In genomic region chr7:98679741-98680140, GRCh38 we compare ENCODE assay signal across 21 cellular contexts.
DNase-seq lines count a peak whose midpoint lies in the region; ATAC-seq, FAIRE-seq and TF ChIP-seq lines count a peak whose summit lies in the region.
"Had no signal": no experiment of that assay in that cellular context is flagged by ENCODE, and none has a peak within 500 bp of the region (broad histone marks: within the 10 kb centered on the region; RNA-seq: fewer than 3 reads in every experiment).

No MANE protein-coding gene starts in this region.

- no peak overlapping the region for H2BK12ac ChIP-seq in H1 (ENCODE audit: low read depth, low read length)

- no peaks in the 10 kb centered on the region for H3K9me2 ChIP-seq in PC-3 (replicated peaks; ENCODE audit: low read length)

- no peaks in the 10 kb centered on the region for H3K79me1 ChIP-seq in H1 (ENCODE audit: low read depth, low read length)

- intact Hi-C loops in PC-3 (cut with micrococcal nuclease): no loop called here
- intact Hi-C loops in CD14-positive monocyte (cut with micrococcal nuclease): no loop called here

- no peak overlapping the region for H4K91ac ChIP-seq in H1 (replicated peaks; ENCODE audit: insufficient read length, low read length)

- ATAC-seq in PC-3: no peak
- ATAC-seq in GM21447 (IDR thresholded peaks at IDR 0.05; ENCODE audit: unreplicated experiment): no peak

- no peak for TF ChIP-seq RAD21 in H1 (IDR thresholded peaks at IDR 0.05 in 1 of 2, conservative IDR thresholded peaks at IDR 0.05 in 1 of 2; ENCODE audit: low read depth in 2 of 2, low read length in 2 of 2)

- H3K79me2 ChIP-seq in H1 (ENCODE audit: control insufficient read depth in 1 of 2, insufficient read depth in 2 of 2, low read length in 2 of 2): no peaks in the 10 kb centered on the region
- no peaks in the 10 kb centered on the region for H3K79me2 ChIP-seq in PC-3 (ENCODE audit: low read length)

- TF ChIP-seq CTCF in H1 (IDR thresholded peaks at IDR 0.05; ENCODE audit: control extremely low read depth in 1 of 3, insufficient read depth in 1 of 3, low read depth in 1 of 3, low read length in 3 of 3): no peak
- no peak for TF ChIP-seq CTCF in PC-3 (conservative IDR thresholded peaks at IDR 0.05; ENCODE audit: low read depth, low read length)
- no peak for TF ChIP-seq CTCF in WERI-Rb-1 (IDR thresholded peaks at IDR 0.05; ENCODE audit: low read depth, low read length)
- no peak for TF ChIP-seq CTCF in CD14-positive monocyte (IDR thresholded peaks at IDR 0.05)

- H3K4me1 Mint-ChIP-seq in CD14-positive monocyte: no peaks in the 10 kb centered on the region

- TF ChIP-seq POLR2A in H1 (IDR thresholded peaks at IDR 0.05; ENCODE audit: control extremely low read depth in 1 of 2, low read depth in 2 of 2, low read length in 2 of 2): no peak

- peak; percentile 42 for DNase-seq in H4 (ENCODE audit: low spot score)
- DNase-seq in H1 (ENCODE audit: low read depth in 1 of 2, low spot score in 2 of 2): no peak
- DNase-seq in myocyte (ENCODE audit: low read depth): peak; percentile 74
- peak; percentile 79 for DNase-seq in urothelium cell line (ENCODE audit: low spot score)
- no peak for DNase-seq in PC-3
- no peak for DNase-seq in WERI-Rb-1
- DNase-seq in CD14-positive monocyte (ENCODE audit: low spot score): no peak
- DNase-seq: AML-193; BE2C; Calu3; CD4-positive, alpha-beta memory T cell; COR-L47; DND-41; GM23248; H7; HCEC 1CT had no signal

- WGBS in H1 (ENCODE audit: extremely low coverage in 1 of 2, insufficient coverage in 1 of 2, insufficient read length in 1 of 2, insufficient replicate concordance in 2 of 2, low coverage in 1 of 2, low lambda C conversion rate in 2 of 2, missing lambda C conversion rate in 1 of 2), 2 experiments: 52% methylated on average over 3 of the region's 3 CpGs; no CpG with 5 or more reads in 1 of the 2 experiments

- no peaks in the 10 kb centered on the region for H3F3A ChIP-seq in PC-3 (ENCODE audit: low read length, unreplicated experiment)

- H2BK20ac ChIP-seq in H1 (ENCODE audit: low read length): no peak overlapping the region

- H3K4me1 ChIP-seq in H1 (replicated peaks in 1 of 4; ENCODE audit: control insufficient read depth in 3 of 4, insufficient read depth in 4 of 4, low read length in 3 of 4) (no peaks in the 10 kb centered on the region), PC-3 (ENCODE audit: insufficient read depth, low read length) (no peaks in the 10 kb centered on the region)
- H3K4me1 ChIP-seq: BE2C had no signal

- H3K56ac ChIP-seq in H1 (replicated peaks; ENCODE audit: insufficient read length, low read depth, low read length): no peak overlapping the region

- H4K20me1 ChIP-seq in H1 (replicated peaks in 1 of 2; ENCODE audit: control insufficient read depth in 1 of 2, insufficient read depth in 2 of 2, low read length in 2 of 2): no peaks in the 10 kb centered on the region
- no peaks in the 10 kb centered on the region for H4K20me1 ChIP-seq in PC-3 (ENCODE audit: low read length)
- H4K20me1 ChIP-seq: BLaER1 treated with 17β-estradiol and CSF1 and Interleukin-3, amounts not matched to agents 10 nM and 100 nM had no signal

- no peak overlapping the region for H4K5ac ChIP-seq in H1 (ENCODE audit: insufficient read length, low read depth, low read length)

- no peak overlapping the region for H3K4me3 Mint-ChIP-seq in CD14-positive monocyte
- H3K4me3 Mint-ChIP-seq: CD4-positive, alpha-beta memory T cell had no signal

- H3K9ac ChIP-seq in H1 (replicated peaks in 1 of 4; ENCODE audit: extremely low read depth in 1 of 4, low read depth in 3 of 4, low read length in 3 of 4): no peak overlapping the region
- H3K9ac ChIP-seq in PC-3 (ENCODE audit: low read length): no peak overlapping the region
- H3K9ac ChIP-seq: BLaER1 treated with 17β-estradiol and CSF1 and Interleukin-3, amounts not matched to agents 10 nM and 100 nM; GM23248 had no signal

- H2BK15ac ChIP-seq in H1 (ENCODE audit: low read length): no peak overlapping the region

- no peak overlapping the region for H3K27ac Mint-ChIP-seq in CD14-positive monocyte
- H3K27ac Mint-ChIP-seq: CD4-positive, alpha-beta memory T cell had no signal

- no peaks in the 10 kb centered on the region for H3K27me3 ChIP-seq in H1 (replicated peaks in 1 of 4; ENCODE audit: control insufficient read depth in 3 of 4, extremely low read depth in 1 of 4, insufficient read depth in 3 of 4, low read length in 3 of 4)
- 0 out of 2 replicates have a peak, but pooled peaks cover 6% of the 10 kb centered on the region for H3K27me3 ChIP-seq in PC-3 (ENCODE audit: low read length)
- H3K27me3 ChIP-seq in WERI-Rb-1 (ENCODE audit: insufficient read depth, low read depth, severe bottlenecking): no peaks in the 10 kb centered on the region
- H3K27me3 ChIP-seq: BE2C; BLaER1 treated with 17β-estradiol and CSF1 and Interleukin-3, amounts not matched to agents 10 nM and 100 nM had no signal

- H3K36me3 Mint-ChIP-seq in CD14-positive monocyte: no peaks in the 10 kb centered on the region
- H3K36me3 Mint-ChIP-seq: CD4-positive, alpha-beta memory T cell had no signal

- H3K9me3 Mint-ChIP-seq in CD14-positive monocyte: peaks cover 0 to 17% (median 10%) of the 10 kb centered on the region in 7 donors

- H3K27me3 Mint-ChIP-seq in CD14-positive monocyte (ENCODE audit: low read depth in 3 of 3): peaks cover 11 to 24% (median 17%) of the 10 kb centered on the region in 3 donors

- H2AFZ ChIP-seq in H1 (ENCODE audit: low read length): no peak overlapping the region
- H2AFZ ChIP-seq in PC-3 (ENCODE audit: low read length): no peak overlapping the region
- H2AFZ ChIP-seq: GM23248 had no signal

- POLR2A ChIA-PET in H1 (lab: Charles Lee; ENCODE audit: partially characterized antibody) (interaction anchor here (0.6 kb wide), 1 partner anchor 10 kb away, joined by 3 read pairs; no protein-coding TSS in a partner anchor), PC-3 (lab: Charles Lee; ENCODE audit: unreplicated experiment) (no interaction called here)

- H4K8ac ChIP-seq in H1 (ENCODE audit: extremely low read depth, insufficient read depth, low read length): no peak overlapping the region

- H3K27ac ChIP-seq in H1 (ENCODE audit: low read depth, low read length): no peak overlapping the region
- no peak overlapping the region for H3K27ac ChIP-seq in PC-3 (ENCODE audit: low read length)
- no peak overlapping the region for H3K27ac ChIP-seq in WERI-Rb-1
- H3K27ac ChIP-seq: BLaER1 treated with 17β-estradiol and CSF1 and Interleukin-3, amounts not matched to agents 10 nM and 100 nM; GM23248 had no signal

- no peak overlapping the region for H3K18ac ChIP-seq in H1 (ENCODE audit: extremely low read depth, low read length)

- no peak overlapping the region for H3K23ac ChIP-seq in H1 (ENCODE audit: insufficient read length)

- no peaks in the 10 kb centered on the region; the same call in 1 of the 2 replicates for H3K23me2 ChIP-seq in H1 (ENCODE audit: low read depth, low read length)

- H2AK5ac ChIP-seq in H1 (ENCODE audit: low read depth, low read length): no peak overlapping the region

- H3K4me2 ChIP-seq in H1 (ENCODE audit: insufficient read depth in 1 of 2, low read depth in 2 of 2, low read length in 2 of 2) (no peak overlapping the region), PC-3 (ENCODE audit: low read length) (no peak overlapping the region)
- H3K4me2 ChIP-seq: BLaER1 treated with 17β-estradiol and CSF1 and Interleukin-3, amounts not matched to agents 10 nM and 100 nM had no signal

- BruUV-seq in PC-3 (replicated peaks; lab: Mats Ljungman, UMichigan): no TSS peak

- no peaks in the 10 kb centered on the region for H3K9me3 ChIP-seq in H1 (ENCODE audit: insufficient read depth in 2 of 2, low read depth in 1 of 2, low read length in 1 of 2)
- no peaks in the 10 kb centered on the region for H3K9me3 ChIP-seq in PC-3 (ENCODE audit: low read length)
- no peaks in the 10 kb centered on the region for H3K9me3 ChIP-seq in WERI-Rb-1 (ENCODE audit: severe bottlenecking)
- H3K9me3 ChIP-seq: BE2C had no signal

- CTCF ChIA-PET in H1 (lab: Charles Lee; ENCODE audit: partially characterized antibody): interaction anchor here (0.8 kb wide), 2 partner anchors 8 to 14 kb away, joined by 3 read pairs; no protein-coding TSS in a partner anchor
- CTCF ChIA-PET in PC-3 (lab: Charles Lee): no interaction called here

- no peak overlapping the region for H2BK120ac ChIP-seq in H1 (replicated peaks; ENCODE audit: low read depth, low read length)

- H3K36me3 ChIP-seq in H1 (ENCODE audit: control insufficient read depth in 2 of 4, insufficient read depth in 4 of 4, low read length in 3 of 4): no peaks in the 10 kb centered on the region; a peak in 1 of 8 replicates
- no peaks in the 10 kb centered on the region for H3K36me3 ChIP-seq in PC-3 (ENCODE audit: low read depth, low read length)
- H3K36me3 ChIP-seq in WERI-Rb-1: no peaks in the 10 kb centered on the region
- H3K36me3 ChIP-seq: BE2C; BLaER1 treated with 17β-estradiol and CSF1 and Interleukin-3, amounts not matched to agents 10 nM and 100 nM had no signal

- no peak overlapping the region for H2BK5ac ChIP-seq in H1 (ENCODE audit: low read depth, low read length)

- TF ChIP-seq EP300 in H1 (IDR thresholded peaks at IDR 0.05; ENCODE audit: borderline replicate concordance in 1 of 2, low read depth in 2 of 2, low read length in 2 of 2): no peak

- H3K4me3 ChIP-seq in H1 (ENCODE audit: extremely low read depth in 1 of 4, insufficient read depth in 2 of 4, low read depth in 3 of 4, low read length in 4 of 4) (no peak overlapping the region), PC-3 (ENCODE audit: low read length) (no peak overlapping the region), WERI-Rb-1 (ENCODE audit: low read depth, low read length) (no peak overlapping the region)
- H3K4me3 ChIP-seq: BLaER1 treated with 17β-estradiol and CSF1 and Interleukin-3, amounts not matched to agents 10 nM and 100 nM; GM23248 had no signal

- H3K14ac ChIP-seq in H1 (ENCODE audit: insufficient read length): no peak overlapping the region

- FAIRE-seq in H1 (lab: Jason Lieb, UNC) (peak; percentile 28), urothelium cell line (lab: Jason Lieb, UNC) (peak; percentile 73)
- FAIRE-seq: A204.1, G401.6, GM12892 had no signal

- H3K4ac ChIP-seq in H1 (replicated peaks; ENCODE audit: insufficient read length, low read depth, low read length): no peak overlapping the region

TF ChIP-seq in H1, 55 proteins besides CTCF, POLR2A, EP300 and RAD21 (continues in another document):
- TF ChIP-seq MAFK (IDR thresholded peaks at IDR 0.05; ENCODE audit: low read depth, low read length) (no peak), CEBPB (IDR thresholded peaks at IDR 0.05; ENCODE audit: low read depth, low read length) (no peak), KDM1A (IDR thresholded peaks at IDR 0.05; ENCODE audit: borderline replicate concordance, low read length) (no peak), SRF (IDR thresholded peaks at IDR 0.05; ENCODE audit: low read depth, low read length) (no peak)

Comparison
In these comparisons a context has a peak if more than half of its experiments do, and no peak if none do; other contexts are left out.
1. DNase-seq: peak in H4 (single experiment), myocyte (single experiment) and urothelium cell line (single experiment); none in H1 (0 of 2), PC-3 (single experiment), WERI-Rb-1 (single experiment) and CD14-positive monocyte (single experiment).